Comparison of ENCODE assay signal across 19 cellular contexts in the genomic region with DNA sequence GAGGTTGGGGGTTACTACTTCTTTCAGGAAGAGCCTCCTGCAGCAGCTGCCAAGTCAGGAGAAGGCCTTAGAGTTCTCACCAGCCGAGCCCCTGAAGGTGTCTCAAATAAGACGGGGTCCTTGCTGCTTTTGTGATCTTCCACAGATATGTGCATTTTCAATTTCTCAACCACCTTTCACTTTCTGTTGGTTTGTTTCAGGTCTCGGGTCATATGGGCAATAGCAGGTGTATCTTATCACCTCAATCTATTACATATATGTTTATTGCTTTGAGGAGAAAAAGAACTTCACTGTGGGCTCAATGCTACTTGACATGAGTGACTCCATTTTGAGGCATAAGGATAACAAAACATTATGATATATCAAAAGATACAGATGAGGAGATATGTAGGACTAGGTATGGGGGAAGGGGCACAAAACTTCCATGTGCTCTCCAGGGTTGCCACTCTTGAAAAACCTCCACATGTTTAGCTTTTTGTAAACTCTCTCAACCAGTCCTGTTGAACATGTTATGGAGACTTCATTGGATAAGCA.
DNase-seq lines count a peak whose midpoint lies in the region; ATAC-seq, FAIRE-seq and TF ChIP-seq lines count a peak whose summit lies in the region.
"Had no signal": no experiment of that assay in that cellular context is flagged by ENCODE, and none has a peak within 500 bp of the region (broad histone marks: within the 10 kb centered on the region; RNA-seq: fewer than 3 reads in every experiment).

No MANE protein-coding gene starts in this region.

- TF ChIP-seq EP300 in GM12878 (IDR thresholded peaks at IDR 0.05; ENCODE audit: borderline replicate concordance in 1 of 2, control insufficient read depth in 1 of 2, low read depth in 2 of 2, low read length in 2 of 2) = no peak

- H3K27ac ChIP-seq in GM12878 (ENCODE audit: control insufficient read depth, insufficient read depth) = no peak overlapping the region
- H3K27ac ChIP-seq: ascending aorta, neural progenitor cell had no signal

- H3K36me3 Mint-ChIP-seq in type B pancreatic cell = no peaks in the 10 kb centered on the region
- H3K36me3 Mint-ChIP-seq: activated naive CD4-positive, alpha-beta T cell treated with anti-CD3 and anti-CD28 coated beads, Interleukin-2, amount 50 U/mL, for 24 hours; CD4-positive, CD25-positive, alpha-beta regulatory T cell; neural progenitor cell; stimulated activated naive B cell treated with anti-CD40 and anti-IgM and Interleukin-4, amounts not matched to agents 10 μg/mL and 1 μg/mL and 100 μg/mL, for 72 hours had no signal

- no peaks in the 10 kb centered on the region for H3K79me2 ChIP-seq in GM12878 (ENCODE audit: control insufficient read depth, insufficient read depth, low read length)

- no peak for TF ChIP-seq POLR2A in GM12878 (IDR thresholded peaks at IDR 0.05; ENCODE audit: low read depth, low read length)

- no peak overlapping the region for H3K27ac Mint-ChIP-seq in type B pancreatic cell
- H3K27ac Mint-ChIP-seq: activated naive CD4-positive, alpha-beta T cell treated with anti-CD3 and anti-CD28 coated beads, Interleukin-2, amount 50 U/mL, for 24 hours; CD4-positive, CD25-positive, alpha-beta regulatory T cell; neural progenitor cell; stimulated activated naive B cell treated with anti-CD40 and anti-IgM and Interleukin-4, amounts not matched to agents 10 μg/mL and 1 μg/mL and 100 μg/mL, for 72 hours had no signal

- no peak for FAIRE-seq in GM12878 (lab: Jason Lieb, UNC)
- FAIRE-seq: TTC549 had no signal

- no peak for TF ChIP-seq RAD21 in GM12878 (IDR thresholded peaks at IDR 0.05; ENCODE audit: insufficient read depth, low read depth, low read length)

- H3K9me3 Mint-ChIP-seq in type B pancreatic cell = no peaks in the 10 kb centered on the region
- H3K9me3 Mint-ChIP-seq: neural progenitor cell; stimulated activated naive B cell treated with anti-CD40 and anti-IgM and Interleukin-4, amounts not matched to agents 10 μg/mL and 1 μg/mL and 100 μg/mL, for 72 hours had no signal

- WGBS in GM12878 (ENCODE audit: insufficient coverage, insufficient replicate concordance, low lambda C conversion rate, missing lambda C conversion rate) = 33% methylated on average over 3 of the region's 3 CpGs

- TF ChIP-seq CTCF in GM12878 (IDR thresholded peaks at IDR 0.05 in 2 of 3, conservative IDR thresholded peaks at IDR 0.05 in 1 of 3; ENCODE audit: control insufficient read depth in 2 of 3, extremely low read depth in 1 of 3, insufficient read depth in 1 of 3, low read depth in 3 of 3, low read length in 3 of 3) (no peak), type B pancreatic cell (conservative IDR thresholded peaks at IDR 0.05) (no peak)

- H4K20me1 ChIP-seq in GM12878 (ENCODE audit: control insufficient read depth, insufficient read depth) = no peaks in the 10 kb centered on the region

- SMC1A ChIA-PET in GM12878 (lab: Charles Lee; ENCODE audit: uncharacterized antibody, unreplicated experiment) = no interaction called here

- in situ Hi-C loops in GM12878 (cut with MboI) = no loop called here
- in situ Hi-C loops in G401 (cut with HindIII; ENCODE audit: low sequenced_read_pairs) = no loop called here

- DNase-seq in GM12878 (ENCODE audit: low read depth, low spot score) (no peak), G401 (ENCODE audit: low spot score) (no peak), type B pancreatic cell (ENCODE audit: extremely low spot score, unreplicated experiment) (no peak), T-helper 9 cell (no peak)
- DNase-seq: CD4-positive, CD25-positive, alpha-beta regulatory T cell; central memory CD4-positive, alpha-beta T cell; head of caudate nucleus; NCI-H1436; NCI-H524; stimulated activated CD4-positive, alpha-beta T cell treated with anti-CD3 and anti-CD28 coated beads, Interleukin-2, amount 100 ng/mL, for 24 hours; stimulated activated naive B cell treated with anti-CD40 and anti-IgM and Interleukin-4, amounts not matched to agents 10 μg/mL and 1 μg/mL and 100 μg/mL, for 72 hours had no signal

- peaks cover 4% of the 10 kb centered on the region for H3K4me1 Mint-ChIP-seq in type B pancreatic cell (ENCODE audit: unreplicated experiment)
- H3K4me1 Mint-ChIP-seq: activated naive CD4-positive, alpha-beta T cell treated with anti-CD3 and anti-CD28 coated beads, Interleukin-2, amount 50 U/mL, for 24 hours; CD4-positive, CD25-positive, alpha-beta regulatory T cell; stimulated activated naive B cell treated with anti-CD40 and anti-IgM and Interleukin-4, amounts not matched to agents 10 μg/mL and 1 μg/mL and 100 μg/mL, for 72 hours had no signal

- no peaks in the 10 kb centered on the region for H3K27me3 ChIP-seq in GM12878 (replicated peaks in 1 of 2; ENCODE audit: control insufficient read depth in 2 of 2, insufficient read depth in 2 of 2, low read length in 1 of 2)
- H3K27me3 ChIP-seq: ascending aorta, neural progenitor cell had no signal

- no TSS peak for BruUV-seq in GM12878 (replicated peaks; lab: Mats Ljungman, UMichigan)

- no peak overlapping the region for H3K4me3 Mint-ChIP-seq in type B pancreatic cell
- H3K4me3 Mint-ChIP-seq: activated naive CD4-positive, alpha-beta T cell treated with anti-CD3 and anti-CD28 coated beads, Interleukin-2, amount 50 U/mL, for 24 hours; CD4-positive, CD25-positive, alpha-beta regulatory T cell; neural progenitor cell; stimulated activated naive B cell treated with anti-CD40 and anti-IgM and Interleukin-4, amounts not matched to agents 10 μg/mL and 1 μg/mL and 100 μg/mL, for 72 hours had no signal

- intact Hi-C loops in GM12878 (cut with micrococcal nuclease; ENCODE audit: unreplicated experiment) = no loop called here

- no peaks in the 10 kb centered on the region for H3K36me3 ChIP-seq in GM12878 (ENCODE audit: control insufficient read depth in 2 of 2, insufficient read depth in 2 of 2, low read length in 1 of 2)
- H3K36me3 ChIP-seq: ascending aorta, HAP-1, neural progenitor cell had no signal

- no peak overlapping the region for H3K9ac ChIP-seq in GM12878 (ENCODE audit: control insufficient read depth, insufficient read depth, low read length)
- H3K9ac ChIP-seq: neural progenitor cell had no signal

- H3K4me3 ChIP-seq in GM12878 = no peak overlapping the region
- H3K4me3 ChIP-seq: ascending aorta, HAP-1, neural progenitor cell had no signal

- H3K27me3 Mint-ChIP-seq in type B pancreatic cell = no peaks in the 10 kb centered on the region
- H3K27me3 Mint-ChIP-seq: activated naive CD4-positive, alpha-beta T cell treated with anti-CD3 and anti-CD28 coated beads, Interleukin-2, amount 50 U/mL, for 24 hours; CD4-positive, CD25-positive, alpha-beta regulatory T cell; stimulated activated naive B cell treated with anti-CD40 and anti-IgM and Interleukin-4, amounts not matched to agents 10 μg/mL and 1 μg/mL and 100 μg/mL, for 72 hours had no signal

- ATAC-seq in GM19043 (IDR thresholded peaks at IDR 0.05; ENCODE audit: low read depth, unreplicated experiment) (peak; percentile 48), GM21723 (IDR thresholded peaks at IDR 0.05; ENCODE audit: unreplicated experiment) (peak; percentile 63), HG03060 (IDR thresholded peaks at IDR 0.05; ENCODE audit: low read depth, unreplicated experiment) (peak; percentile 63), GM12878 (peak; percentile 73)
- ATAC-seq: stimulated activated naive B cell treated with anti-CD40 and anti-IgM and Interleukin-4, amounts not matched to agents 10 μg/mL and 1 μg/mL and 100 μg/mL, for 72 hours had no signal

- H3K4me1 ChIP-seq in GM12878 (ENCODE audit: control insufficient read depth, insufficient read depth, low read length) = no peaks in the 10 kb centered on the region; the same call in 1 of the 2 replicates
- H3K4me1 ChIP-seq: ascending aorta, HAP-1, neural progenitor cell had no signal

- H2AFZ ChIP-seq in GM12878 (ENCODE audit: control insufficient read depth, low read depth, low read length) = no peak overlapping the region
- H2AFZ ChIP-seq: neural progenitor cell had no signal

- POLR2A ChIA-PET in GM12878 (lab: Charles Lee) = no interaction called here

- no peak overlapping the region for H3K4me2 ChIP-seq in GM12878 (ENCODE audit: control insufficient read depth, insufficient read depth)
- H3K4me2 ChIP-seq: neural progenitor cell had no signal

- RAD21 ChIA-PET in GM12878 (lab: Charles Lee; ENCODE audit: unreplicated experiment) = no interaction called here

- no peaks in the 10 kb centered on the region for H3K9me3 ChIP-seq in GM12878 (replicated peaks; ENCODE audit: control insufficient read depth, insufficient read depth, low read length)
- H3K9me3 ChIP-seq: ascending aorta, HAP-1 had no signal

- CTCF ChIA-PET in GM12878 (lab: Yijun Ruan, JAX) = no interaction called here

TF ChIP-seq in GM12878, 131 proteins besides CTCF, POLR2A, EP300 and RAD21 (continues in another document):
- TF ChIP-seq ZSCAN29 (IDR thresholded peaks at IDR 0.05) = no peak
- TF ChIP-seq, protein P1, sequence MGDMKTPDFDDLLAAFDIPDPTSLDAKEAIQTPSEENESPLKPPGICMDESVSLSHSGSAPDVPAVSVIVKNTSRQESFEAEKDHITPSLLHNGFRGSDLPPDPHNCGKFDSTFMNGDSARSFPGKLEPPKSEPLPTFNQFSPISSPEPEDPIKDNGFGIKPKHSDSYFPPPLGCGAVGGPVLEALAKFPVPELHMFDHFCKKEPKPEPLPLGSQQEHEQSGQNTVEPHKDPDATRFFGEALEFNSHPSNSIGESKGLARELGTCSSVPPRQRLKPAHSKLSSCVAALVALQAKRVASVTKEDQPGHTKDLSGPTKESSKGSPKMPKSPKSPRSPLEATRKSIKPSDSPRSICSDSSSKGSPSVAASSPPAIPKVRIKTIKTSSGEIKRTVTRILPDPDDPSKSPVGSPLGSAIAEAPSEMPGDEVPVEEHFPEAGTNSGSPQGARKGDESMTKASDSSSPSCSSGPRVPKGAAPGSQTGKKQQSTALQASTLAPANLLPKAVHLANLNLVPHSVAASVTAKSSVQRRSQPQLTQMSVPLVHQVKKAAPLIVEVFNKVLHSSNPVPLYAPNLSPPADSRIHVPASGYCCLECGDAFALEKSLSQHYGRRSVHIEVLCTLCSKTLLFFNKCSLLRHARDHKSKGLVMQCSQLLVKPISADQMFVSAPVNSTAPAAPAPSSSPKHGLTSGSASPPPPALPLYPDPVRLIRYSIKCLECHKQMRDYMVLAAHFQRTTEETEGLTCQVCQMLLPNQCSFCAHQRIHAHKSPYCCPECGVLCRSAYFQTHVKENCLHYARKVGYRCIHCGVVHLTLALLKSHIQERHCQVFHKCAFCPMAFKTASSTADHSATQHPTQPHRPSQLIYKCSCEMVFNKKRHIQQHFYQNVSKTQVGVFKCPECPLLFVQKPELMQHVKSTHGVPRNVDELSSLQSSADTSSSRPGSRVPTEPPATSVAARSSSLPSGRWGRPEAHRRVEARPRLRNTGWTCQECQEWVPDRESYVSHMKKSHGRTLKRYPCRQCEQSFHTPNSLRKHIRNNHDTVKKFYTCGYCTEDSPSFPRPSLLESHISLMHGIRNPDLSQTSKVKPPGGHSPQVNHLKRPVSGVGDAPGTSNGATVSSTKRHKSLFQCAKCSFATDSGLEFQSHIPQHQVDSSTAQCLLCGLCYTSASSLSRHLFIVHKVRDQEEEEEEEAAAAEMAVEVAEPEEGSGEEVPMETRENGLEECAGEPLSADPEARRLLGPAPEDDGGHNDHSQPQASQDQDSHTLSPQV (IDR thresholded peaks at IDR 0.05) = peak; percentile 87
- no peak for TF ChIP-seq PAX5 (IDR thresholded peaks at IDR 0.05; ENCODE audit: borderline replicate concordance, low read depth, low read length)
